In the genomic region with DNA sequence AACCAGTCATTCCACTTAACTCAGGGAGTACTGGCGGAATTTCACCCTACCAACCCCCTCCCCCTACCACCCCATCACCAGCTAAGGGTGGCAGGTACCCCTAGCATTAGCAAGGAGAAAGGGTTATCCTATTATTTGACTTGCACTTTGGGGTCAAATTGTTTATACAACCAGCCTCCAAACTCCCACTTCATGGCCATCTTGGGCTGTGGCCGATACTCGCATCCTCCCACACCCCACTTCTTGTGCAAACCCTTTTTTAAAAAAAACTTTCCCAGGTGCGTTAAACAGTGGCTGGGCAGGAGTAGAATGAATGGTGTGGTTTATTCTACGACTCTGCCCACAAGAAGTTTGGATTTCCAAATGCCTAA, we compare ENCODE assay signal across 1 cellular context.
TF ChIP-seq lines count a peak whose summit lies in the region.

No MANE protein-coding gene starts in this region.

TF ChIP-seq in WTC11, 78 proteins besides CTCF, POLR2A, EP300 and RAD21 (continued from another document):
- TF ChIP-seq, protein P1, sequence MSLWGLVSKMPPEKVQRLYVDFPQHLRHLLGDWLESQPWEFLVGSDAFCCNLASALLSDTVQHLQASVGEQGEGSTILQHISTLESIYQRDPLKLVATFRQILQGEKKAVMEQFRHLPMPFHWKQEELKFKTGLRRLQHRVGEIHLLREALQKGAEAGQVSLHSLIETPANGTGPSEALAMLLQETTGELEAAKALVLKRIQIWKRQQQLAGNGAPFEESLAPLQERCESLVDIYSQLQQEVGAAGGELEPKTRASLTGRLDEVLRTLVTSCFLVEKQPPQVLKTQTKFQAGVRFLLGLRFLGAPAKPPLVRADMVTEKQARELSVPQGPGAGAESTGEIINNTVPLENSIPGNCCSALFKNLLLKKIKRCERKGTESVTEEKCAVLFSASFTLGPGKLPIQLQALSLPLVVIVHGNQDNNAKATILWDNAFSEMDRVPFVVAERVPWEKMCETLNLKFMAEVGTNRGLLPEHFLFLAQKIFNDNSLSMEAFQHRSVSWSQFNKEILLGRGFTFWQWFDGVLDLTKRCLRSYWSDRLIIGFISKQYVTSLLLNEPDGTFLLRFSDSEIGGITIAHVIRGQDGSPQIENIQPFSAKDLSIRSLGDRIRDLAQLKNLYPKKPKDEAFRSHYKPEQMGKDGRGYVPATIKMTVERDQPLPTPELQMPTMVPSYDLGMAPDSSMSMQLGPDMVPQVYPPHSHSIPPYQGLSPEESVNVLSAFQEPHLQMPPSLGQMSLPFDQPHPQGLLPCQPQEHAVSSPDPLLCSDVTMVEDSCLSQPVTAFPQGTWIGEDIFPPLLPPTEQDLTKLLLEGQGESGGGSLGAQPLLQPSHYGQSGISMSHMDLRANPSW (CRISPR knock-in tag; conservative IDR thresholded peaks at IDR 0.05; ENCODE audit: low read depth), result no peak
- TF ChIP-seq ESRRA (CRISPR knock-in tag; IDR thresholded peaks at IDR 0.05; ENCODE audit: borderline replicate concordance) (no peak), GTF2I (CRISPR knock-in tag; conservative IDR thresholded peaks at IDR 0.05) (no peak), CREB1 (CRISPR knock-in tag; IDR thresholded peaks at IDR 0.05) (no peak), GABPB1 (CRISPR knock-in tag; IDR thresholded peaks at IDR 0.05) (no peak), TCF7 (CRISPR knock-in tag; IDR thresholded peaks at IDR 0.05; ENCODE audit: low read depth) (no peak), MYBL2 (CRISPR knock-in tag; IDR thresholded peaks at IDR 0.05) (no peak), ZNF671 (CRISPR knock-in tag; IDR thresholded peaks at IDR 0.05) (no peak), SP1 (CRISPR knock-in tag; conservative IDR thresholded peaks at IDR 0.05) (no peak)
